11 cellular contexts compared by ENCODE assay signal in the genomic region with DNA sequence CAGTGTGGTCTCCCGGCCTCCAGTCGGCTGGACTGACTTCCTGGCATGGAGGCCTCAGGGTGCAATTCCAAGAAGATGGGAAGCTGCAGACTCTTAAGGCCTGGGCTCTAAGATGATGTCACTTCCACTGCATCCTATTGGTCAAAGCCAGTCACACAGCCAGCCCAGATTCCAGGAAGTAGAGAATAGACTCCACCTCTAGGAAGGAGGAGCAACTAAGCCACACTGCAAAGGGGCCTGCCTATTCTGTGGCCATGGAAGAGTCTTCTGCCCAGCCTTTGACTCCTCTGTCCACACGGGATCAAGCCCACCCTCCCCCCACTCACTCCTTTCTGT.
DNase-seq lines count a peak whose midpoint lies in the region; ATAC-seq and TF ChIP-seq lines count a peak whose summit lies in the region.
"Had no signal": no experiment of that assay in that cellular context is flagged by ENCODE, and none has a peak within 500 bp of the region (broad histone marks: within the 10 kb centered on the region; RNA-seq: fewer than 3 reads in every experiment).

No MANE protein-coding gene starts in this region.

- H3K9me3 Mint-ChIP-seq in activated CD4-positive, alpha-beta T cell treated with anti-CD3 and anti-CD28 coated beads, Interleukin-2, amount 10 ng/mL, durations not matched to agents 7 days and 5 days: peaks cover 8% of the 10 kb centered on the region
- H3K9me3 Mint-ChIP-seq in stimulated activated effector memory CD8-positive, alpha-beta T cell treated with anti-CD3 and anti-CD28 coated beads, Interleukin-12 subunit alpha, Interleukin-12 subunit beta, amount 100 ng/mL, for 72 hours: peaks cover 4% of the 10 kb centered on the region
- H3K9me3 Mint-ChIP-seq in activated CD4-positive, alpha-beta memory T cell treated with anti-CD3 and anti-CD28 coated beads for 36 hours: peaks cover under 1% of the 10 kb centered on the region

- WGBS in lower leg skin, 2 donors: 83 to 89% methylated on average over 3 of the region's 3 CpGs

- POLR2A ChIA-PET in activated CD4-positive, alpha-beta T cell treated with anti-CD3 and anti-CD28 coated beads, Interleukin-2, amount 10 ng/mL, durations not matched to agents 7 days and 5 days (lab: Charles Lee): no interaction called here
- POLR2A ChIA-PET in activated CD4-positive, alpha-beta memory T cell treated with anti-CD3 and anti-CD28 coated beads for 36 hours (lab: Charles Lee): no interaction called here

- H3K27ac Mint-ChIP-seq in activated CD4-positive, alpha-beta T cell treated with anti-CD3 and anti-CD28 coated beads, Interleukin-2, amount 10 ng/mL, durations not matched to agents 7 days and 5 days: no peak overlapping the region
- no peak overlapping the region for H3K27ac Mint-ChIP-seq in stimulated activated effector memory CD8-positive, alpha-beta T cell treated with anti-CD3 and anti-CD28 coated beads, Interleukin-12 subunit alpha, Interleukin-12 subunit beta, amount 100 ng/mL, for 72 hours
- H3K27ac Mint-ChIP-seq in activated CD4-positive, alpha-beta memory T cell treated with anti-CD3 and anti-CD28 coated beads for 36 hours: no peak overlapping the region
- H3K27ac Mint-ChIP-seq: B cell had no signal

- ATAC-seq in stimulated activated effector memory CD8-positive, alpha-beta T cell treated with anti-CD3 and anti-CD28 coated beads, Interleukin-12 subunit alpha, Interleukin-12 subunit beta, amount 100 ng/mL, for 72 hours: peak; percentile 61

- CTCF ChIA-PET in activated CD4-positive, alpha-beta T cell treated with anti-CD3 and anti-CD28 coated beads, Interleukin-2, amount 10 ng/mL, durations not matched to agents 7 days and 5 days (lab: Charles Lee): no interaction called here
- CTCF ChIA-PET in activated CD4-positive, alpha-beta memory T cell treated with anti-CD3 and anti-CD28 coated beads for 36 hours (lab: Charles Lee): no interaction called here

- H3K36me3 Mint-ChIP-seq in activated CD4-positive, alpha-beta T cell treated with anti-CD3 and anti-CD28 coated beads, Interleukin-2, amount 10 ng/mL, durations not matched to agents 7 days and 5 days (ENCODE audit: low read depth): no peaks in the 10 kb centered on the region
- H3K36me3 Mint-ChIP-seq in stimulated activated effector memory CD8-positive, alpha-beta T cell treated with anti-CD3 and anti-CD28 coated beads, Interleukin-12 subunit alpha, Interleukin-12 subunit beta, amount 100 ng/mL, for 72 hours: no peaks in the 10 kb centered on the region
- no peaks in the 10 kb centered on the region for H3K36me3 Mint-ChIP-seq in activated CD4-positive, alpha-beta memory T cell treated with anti-CD3 and anti-CD28 coated beads for 36 hours

- no peak overlapping the region for H3K4me3 Mint-ChIP-seq in activated CD4-positive, alpha-beta T cell treated with anti-CD3 and anti-CD28 coated beads, Interleukin-2, amount 10 ng/mL, durations not matched to agents 7 days and 5 days
- H3K4me3 Mint-ChIP-seq in stimulated activated effector memory CD8-positive, alpha-beta T cell treated with anti-CD3 and anti-CD28 coated beads, Interleukin-12 subunit alpha, Interleukin-12 subunit beta, amount 100 ng/mL, for 72 hours: no peak overlapping the region
- no peak overlapping the region for H3K4me3 Mint-ChIP-seq in activated CD4-positive, alpha-beta memory T cell treated with anti-CD3 and anti-CD28 coated beads for 36 hours
- H3K4me3 Mint-ChIP-seq: B cell had no signal

- no peak for TF ChIP-seq CTCF in cardiac fibroblast (IDR thresholded peaks at IDR 0.05; ENCODE audit: low read depth, low read length)
- no peak for TF ChIP-seq CTCF in lower leg skin (IDR thresholded peaks at IDR 0.05)

- DNase-seq in activated CD4-positive, alpha-beta T cell treated with anti-CD3 and anti-CD28 coated beads, Interleukin-2, amount 10 ng/mL, durations not matched to agents 7 days and 5 days: peak; percentile 9
- no peak for DNase-seq in activated CD4-positive, alpha-beta T cell treated with anti-CD3 and anti-CD28 coated beads for 48 hours
- DNase-seq in NCI-H774 (lab: John Stamatoyannopoulos, UW) (peak; percentile 17), cardiac fibroblast (ENCODE audit: low read depth in 2 of 2) (peak; percentile 13 to 22), lower leg skin (ENCODE audit: low spot score in 2 of 2) (no peak), NCI-H1105 (lab: John Stamatoyannopoulos, UW) (no peak)
- no peak for DNase-seq in stimulated activated effector memory CD8-positive, alpha-beta T cell treated with anti-CD3 and anti-CD28 coated beads, Interleukin-12 subunit alpha, Interleukin-12 subunit beta, amount 100 ng/mL, for 72 hours (ENCODE audit: low spot score in 2 of 2)
- no peak for DNase-seq in activated CD4-positive, alpha-beta memory T cell treated with anti-CD3 and anti-CD28 coated beads for 36 hours
- DNase-seq: activated naive CD4-positive, alpha-beta T cell treated with anti-CD3 and anti-CD28 coated beads, Interleukin-2, amount 50 U/mL, for 16 hours; T1000 had no signal

- peaks cover 16% of the 10 kb centered on the region for H3K4me1 Mint-ChIP-seq in activated CD4-positive, alpha-beta T cell treated with anti-CD3 and anti-CD28 coated beads, Interleukin-2, amount 10 ng/mL, durations not matched to agents 7 days and 5 days
- H3K4me1 Mint-ChIP-seq in stimulated activated effector memory CD8-positive, alpha-beta T cell treated with anti-CD3 and anti-CD28 coated beads, Interleukin-12 subunit alpha, Interleukin-12 subunit beta, amount 100 ng/mL, for 72 hours: no peaks in the 10 kb centered on the region
- no peaks in the 10 kb centered on the region for H3K4me1 Mint-ChIP-seq in activated CD4-positive, alpha-beta memory T cell treated with anti-CD3 and anti-CD28 coated beads for 36 hours (ENCODE audit: low read depth)
- H3K4me1 Mint-ChIP-seq: B cell had no signal

- no peaks in the 10 kb centered on the region for H3K27me3 Mint-ChIP-seq in activated CD4-positive, alpha-beta T cell treated with anti-CD3 and anti-CD28 coated beads, Interleukin-2, amount 10 ng/mL, durations not matched to agents 7 days and 5 days
- no peaks in the 10 kb centered on the region for H3K27me3 Mint-ChIP-seq in activated CD4-positive, alpha-beta memory T cell treated with anti-CD3 and anti-CD28 coated beads for 36 hours

- intact Hi-C loops in lower leg skin (cut with DNase I; ENCODE audit: low total_unique reads): no loop called here
- intact Hi-C loops in activated CD4-positive, alpha-beta memory T cell treated with anti-CD3 and anti-CD28 coated beads for 36 hours (cut with micrococcal nuclease): no loop called here

- TF ChIP-seq POLR2A in lower leg skin (IDR thresholded peaks at IDR 0.05): no peak

- H3K4me3 ChIP-seq in cardiac fibroblast (replicated peaks in 1 of 2; ENCODE audit: low read depth in 2 of 2, low read length in 2 of 2) (no peak overlapping the region), lower leg skin (ENCODE audit: low read depth, poor library complexity, severe bottlenecking) (no peak overlapping the region)

Comparison
In these comparisons a context has a peak if more than half of its experiments do, and no peak if none do; other contexts are left out.
1. DNase-seq: peak in activated CD4-positive, alpha-beta T cell treated with anti-CD3 and anti-CD28 coated beads, Interleukin-2, amount 10 ng/mL, durations not matched to agents 7 days and 5 days (single experiment), NCI-H774 (single experiment) and cardiac fibroblast (2 of 2); none in activated CD4-positive, alpha-beta T cell treated with anti-CD3 and anti-CD28 coated beads for 48 hours (single experiment), stimulated activated effector memory CD8-positive, alpha-beta T cell treated with anti-CD3 and anti-CD28 coated beads, Interleukin-12 subunit alpha, Interleukin-12 subunit beta, amount 100 ng/mL, for 72 hours (0 of 2), lower leg skin (0 of 2), NCI-H1105 (single experiment) and activated CD4-positive, alpha-beta memory T cell treated with anti-CD3 and anti-CD28 coated beads for 36 hours (single experiment).